ENCODE assay signal across 19 cellular contexts in the genomic region with DNA sequence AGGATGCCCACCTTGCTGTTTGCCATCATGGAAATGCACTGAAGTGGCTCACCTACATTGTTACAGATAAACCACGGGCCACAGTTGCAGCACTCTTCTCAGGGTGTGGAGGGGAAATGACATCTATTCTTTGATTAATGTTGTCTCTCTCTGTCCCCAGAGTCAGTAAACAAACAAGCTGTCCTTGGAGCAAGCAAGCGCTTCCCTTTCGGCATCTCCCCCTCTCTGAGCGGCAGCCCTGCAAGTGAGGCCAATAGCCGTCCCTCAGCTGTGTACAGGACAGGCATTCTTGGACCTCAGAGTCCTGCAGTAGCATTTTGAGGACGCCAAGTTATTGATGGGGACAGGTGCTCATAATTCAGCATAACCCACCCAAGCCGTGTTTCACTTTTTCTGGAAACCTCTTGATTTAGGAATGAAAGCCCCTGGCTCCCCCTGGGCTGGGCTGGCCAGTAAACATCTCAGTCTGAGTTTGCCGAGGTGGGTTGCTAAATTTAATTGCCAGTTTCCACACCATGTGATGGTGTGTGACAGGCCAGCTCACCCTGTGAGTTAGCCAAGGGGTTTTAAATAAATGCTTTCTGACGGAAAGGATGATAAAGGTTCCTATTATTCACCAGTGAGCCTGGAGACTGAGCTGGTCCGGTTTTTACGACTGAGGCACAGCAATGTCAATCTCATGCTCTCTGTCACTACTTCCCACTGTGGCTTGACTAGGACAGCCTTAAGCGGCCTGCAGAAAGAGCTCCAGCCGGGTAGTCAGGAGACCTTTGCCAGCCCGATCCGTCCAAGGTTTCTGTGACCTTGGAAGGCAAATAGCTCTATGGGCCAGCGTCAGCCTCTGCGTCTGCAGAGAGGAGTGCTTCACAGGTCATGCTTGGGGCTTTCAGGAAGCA.
DNase-seq lines count a peak whose midpoint lies in the region; ATAC-seq and TF ChIP-seq lines count a peak whose summit lies in the region.
"Had no signal": no experiment of that assay in that cellular context is flagged by ENCODE, and none has a peak within 500 bp of the region (broad histone marks: within the 10 kb centered on the region; RNA-seq: fewer than 3 reads in every experiment).

No MANE protein-coding gene starts in this region.

- no peaks in the 10 kb centered on the region for H3K36me3 Mint-ChIP-seq in stimulated activated effector memory CD8-positive, alpha-beta T cell treated with anti-CD3 and anti-CD28 coated beads, Interleukin-12 subunit alpha, Interleukin-12 subunit beta, amount 100 ng/mL, for 72 hours
- H3K36me3 Mint-ChIP-seq: activated naive CD4-positive, alpha-beta T cell treated with anti-CD3 and anti-CD28 coated beads, Interleukin-2, amount 50 U/mL, for 72 hours had no signal

- H3K27ac ChIP-seq in body of pancreas, result no peak overlapping the region
- peak overlapping the region; percentile 70 to 80 for H3K27ac ChIP-seq in right atrium auricular region

- 46 to 59% methylated on average over 17 of the region's 17 CpGs for WGBS in body of pancreas, 2 donors

- peaks cover 6% of the 10 kb centered on the region for H3K4me1 ChIP-seq in body of pancreas
- H3K4me1 ChIP-seq in right atrium auricular region, result peaks cover 0 to 30% of the 10 kb centered on the region in 2 donors

- ATAC-seq in body of pancreas (peak; percentile 14), GM18519 (IDR thresholded peaks at IDR 0.05; ENCODE audit: low FRiP score, unreplicated experiment) (no peak)
- ATAC-seq in stimulated activated effector memory CD8-positive, alpha-beta T cell treated with anti-CD3 and anti-CD28 coated beads, Interleukin-12 subunit alpha, Interleukin-12 subunit beta, amount 100 ng/mL, for 72 hours, result peak; percentile 29
- ATAC-seq: activated naive CD4-positive, alpha-beta T cell treated with anti-CD3 and anti-CD28 coated beads, Interleukin-2, amount 50 U/mL, for 72 hours; left lobe of liver had no signal

- no peaks in the 10 kb centered on the region for H3K27me3 ChIP-seq in body of pancreas
- H3K27me3 ChIP-seq in right atrium auricular region, result no peaks in the 10 kb centered on the region

- no peak overlapping the region for H3K4me3 Mint-ChIP-seq in stimulated activated effector memory CD8-positive, alpha-beta T cell treated with anti-CD3 and anti-CD28 coated beads, Interleukin-12 subunit alpha, Interleukin-12 subunit beta, amount 100 ng/mL, for 72 hours
- H3K4me3 Mint-ChIP-seq: B cell had no signal

- no peaks in the 10 kb centered on the region for H3K9me3 Mint-ChIP-seq in stimulated activated effector memory CD8-positive, alpha-beta T cell treated with anti-CD3 and anti-CD28 coated beads, Interleukin-12 subunit alpha, Interleukin-12 subunit beta, amount 100 ng/mL, for 72 hours
- H3K9me3 Mint-ChIP-seq: activated naive CD4-positive, alpha-beta T cell treated with anti-CD3 and anti-CD28 coated beads, Interleukin-2, amount 50 U/mL, for 72 hours had no signal

- H3K36me3 ChIP-seq in body of pancreas (replicated peaks in 1 of 2; ENCODE audit: insufficient read depth in 1 of 2, low read depth in 2 of 2), result no peaks in the 10 kb centered on the region
- no peaks in the 10 kb centered on the region for H3K36me3 ChIP-seq in right atrium auricular region

- H3K4me1 Mint-ChIP-seq in stimulated activated effector memory CD8-positive, alpha-beta T cell treated with anti-CD3 and anti-CD28 coated beads, Interleukin-12 subunit alpha, Interleukin-12 subunit beta, amount 100 ng/mL, for 72 hours, result no peaks in the 10 kb centered on the region
- H3K4me1 Mint-ChIP-seq: B cell had no signal

- no peaks in the 10 kb centered on the region for H3K9me3 ChIP-seq in body of pancreas
- no peaks in the 10 kb centered on the region for H3K9me3 ChIP-seq in right atrium auricular region

- intact Hi-C loops in body of pancreas (cut with DNase I), result no loop called here

- H3K27ac Mint-ChIP-seq in stimulated activated effector memory CD8-positive, alpha-beta T cell treated with anti-CD3 and anti-CD28 coated beads, Interleukin-12 subunit alpha, Interleukin-12 subunit beta, amount 100 ng/mL, for 72 hours, result no peak overlapping the region
- H3K27ac Mint-ChIP-seq: B cell had no signal

- no peak for TF ChIP-seq POLR2A in body of pancreas (IDR thresholded peaks at IDR 0.05)

- DNase-seq in NOMO-1 (lab: John Stamatoyannopoulos, UW; ENCODE audit: unreplicated experiment in 2 of 2) (peak; percentile 57 to 60), NOMO-1 treated with dmso at 0.1 percent for 144 hours (lab: John Stamatoyannopoulos, UW; ENCODE audit: unreplicated experiment) (no peak), body of pancreas (no peak), right atrium auricular region (ENCODE audit: low spot score) (no peak), NCI-H526 (lab: John Stamatoyannopoulos, UW) (no peak), HCEC 1CT (no peak)
- no peak for DNase-seq in stimulated activated effector memory CD8-positive, alpha-beta T cell treated with anti-CD3 and anti-CD28 coated beads, Interleukin-12 subunit alpha, Interleukin-12 subunit beta, amount 100 ng/mL, for 72 hours (ENCODE audit: low spot score in 2 of 2)
- DNase-seq: effector CD8-positive, alpha-beta T cell; EL; glutamatergic neuron; midbrain; NCI-H1694 treated with DMSO at 0.1 percent for 48 hours; NCI-H446 treated with DMSO at 0.1 percent for 48 hours; NK-92 treated with Interleukin-12 subunit alpha and Interleukin-12 subunit beta, amount 100 ng/mL, for 24 hours; stimulated activated CD4-positive, alpha-beta T cell treated with anti-CD3 and anti-CD28 coated beads, Interleukin-12 subunit alpha, Interleukin-12 subunit beta, amount 100 ng/mL, for 4 hours had no signal

- TF ChIP-seq CTCF in body of pancreas (IDR thresholded peaks at IDR 0.05) (no peak), right atrium auricular region (IDR thresholded peaks at IDR 0.05) (no peak)

- H3K4me3 ChIP-seq in body of pancreas, result no peak overlapping the region
- no peak overlapping the region for H3K4me3 ChIP-seq in right atrium auricular region

Comparison
In these comparisons a context has a peak if more than half of its experiments do, and no peak if none do; other contexts are left out.
1. DNase-seq: peak in NOMO-1 (2 of 2); none in NOMO-1 treated with dmso at 0.1 percent for 144 hours (single experiment), body of pancreas (0 of 4), right atrium auricular region (single experiment), stimulated activated effector memory CD8-positive, alpha-beta T cell treated with anti-CD3 and anti-CD28 coated beads, Interleukin-12 subunit alpha, Interleukin-12 subunit beta, amount 100 ng/mL, for 72 hours (0 of 2), NCI-H526 (0 of 2) and HCEC 1CT (single experiment).
2. H3K27ac ChIP-seq: peak in right atrium auricular region (2 of 2); none in body of pancreas (0 of 4).